ENCODE assay signal across 19 cellular contexts in genomic region chr13:44848956-44849748, GRCh38.
DNase-seq lines count a peak whose midpoint lies in the region; ATAC-seq, FAIRE-seq and TF ChIP-seq lines count a peak whose summit lies in the region.
"Had no signal": no experiment of that assay in that cellular context is flagged by ENCODE, and none has a peak within 500 bp of the region (broad histone marks: within the 10 kb centered on the region; RNA-seq: fewer than 3 reads in every experiment).

No MANE protein-coding gene starts in this region.

- H3K36me3 ChIP-seq in H1 (ENCODE audit: control insufficient read depth in 2 of 4, insufficient read depth in 4 of 4, low read length in 3 of 4) = no peaks in the 10 kb centered on the region
- no peaks in the 10 kb centered on the region for H3K36me3 ChIP-seq in liver (ENCODE audit: control insufficient read depth in 4 of 4, insufficient read depth in 3 of 4, low read depth in 1 of 4, low read length in 3 of 4)

- H3K4me3 ChIP-seq in H1 (ENCODE audit: extremely low read depth in 1 of 4, insufficient read depth in 2 of 4, low read depth in 3 of 4, low read length in 4 of 4) (no peak overlapping the region), liver (ENCODE audit: low read depth in 1 of 3, low read length in 3 of 3) (no peak overlapping the region)
- H3K4me3 ChIP-seq: GM12878 had no signal

- H2BK5ac ChIP-seq in H1 (ENCODE audit: low read depth, low read length) = no peak overlapping the region

- H3K27ac ChIP-seq in H1 (ENCODE audit: low read depth, low read length) (no peak overlapping the region), liver (ENCODE audit: low read depth in 1 of 2, low read length in 2 of 2) (no peak overlapping the region)

- H2BK15ac ChIP-seq in H1 (ENCODE audit: low read length) = no peak overlapping the region

- H3K27me3 ChIP-seq in H1 (replicated peaks in 1 of 4; ENCODE audit: control insufficient read depth in 3 of 4, extremely low read depth in 1 of 4, insufficient read depth in 3 of 4, low read length in 3 of 4) (no peaks in the 10 kb centered on the region), liver (ENCODE audit: control insufficient read depth in 4 of 4, insufficient read depth in 4 of 4, low read length in 3 of 4) (no peaks in the 10 kb centered on the region)

- H2AK5ac ChIP-seq in H1 (ENCODE audit: low read depth, low read length) = no peak overlapping the region

- 90% methylated on average over 12 of the region's 12 CpGs; no CpG with 5 or more reads in 1 of the 2 experiments for WGBS in H1 (ENCODE audit: extremely low coverage in 1 of 2, insufficient coverage in 1 of 2, insufficient read length in 1 of 2, insufficient replicate concordance in 2 of 2, low coverage in 1 of 2, low lambda C conversion rate in 2 of 2, missing lambda C conversion rate in 1 of 2), 2 experiments
- 84% methylated on average over 12 of the region's 12 CpGs for WGBS in liver

- peaks cover 2% of the 10 kb centered on the region; the same call in 1 of the 2 replicates for H3K23me2 ChIP-seq in H1 (ENCODE audit: low read depth, low read length)

- CTCF ChIA-PET in H1 (lab: Charles Lee; ENCODE audit: partially characterized antibody) = no interaction called here

- DNase-seq in DMS 273 (lab: John Stamatoyannopoulos, UW; ENCODE audit: unreplicated experiment) (peak; percentile 2), DMS 273 treated with DMSO at 0.1 percent for 48 hours (lab: John Stamatoyannopoulos, UW) (no peak), H1 (ENCODE audit: low read depth in 1 of 2, low spot score in 2 of 2) (no peak), superior temporal gyrus (ENCODE audit: extremely low spot score) (peak; percentile 59), SIG-M5 treated with dmso at 0.1 percent for 504 hours (lab: John Stamatoyannopoulos, UW; ENCODE audit: unreplicated experiment) (no peak)
- DNase-seq: 8988T; activated T-cell treated with anti-CD3 and anti-CD28 coated beads, Interleukin-2, amount 50 U/mL, for 48 hours; CD4-positive, alpha-beta T cell; HCEC 1CT; KBM-7; mesendoderm; NCI-H1105; NCI-H2227 treated with DMSO at 0.1 percent for 48 hours; SHP77 treated with DMSO at 0.1 percent for 48 hours; stimulated activated CD4-positive, alpha-beta T cell treated with anti-CD3 and anti-CD28 coated beads, Interleukin-12 subunit alpha, Interleukin-12 subunit beta, amount 100 ng/mL, for 4 hours had no signal

- TF ChIP-seq CTCF in H1 (IDR thresholded peaks at IDR 0.05; ENCODE audit: control extremely low read depth in 1 of 3, insufficient read depth in 1 of 3, low read depth in 1 of 3, low read length in 3 of 3) = no peak
- no peak for TF ChIP-seq CTCF in liver (IDR thresholded peaks at IDR 0.05; ENCODE audit: low read depth, low read length, missing input control)

- no peak overlapping the region for H3K14ac ChIP-seq in H1 (ENCODE audit: insufficient read length)

- no peak for TF ChIP-seq POLR2A in H1 (IDR thresholded peaks at IDR 0.05; ENCODE audit: control extremely low read depth in 1 of 2, low read depth in 2 of 2, low read length in 2 of 2)

- POLR2A ChIA-PET in H1 (lab: Charles Lee; ENCODE audit: partially characterized antibody) = interaction anchor here (1.3 kb wide), 1 partner anchor 11 kb away, joined by 3 read pairs; no protein-coding TSS in a partner anchor

- H4K8ac ChIP-seq in H1 (ENCODE audit: extremely low read depth, insufficient read depth, low read length) = no peak overlapping the region

- no peak for TF ChIP-seq EP300 in H1 (IDR thresholded peaks at IDR 0.05; ENCODE audit: borderline replicate concordance in 1 of 2, low read depth in 2 of 2, low read length in 2 of 2)

- FAIRE-seq in H1 (lab: Jason Lieb, UNC) = no peak
- FAIRE-seq: GM12878 had no signal

- H3K79me1 ChIP-seq in H1 (ENCODE audit: low read depth, low read length) = no peaks in the 10 kb centered on the region

- peaks cover 0 to 8% (median 2%) of the 10 kb centered on the region in 4 experiments; a peak in 4 of 7 replicates for H3K4me1 ChIP-seq in H1 (replicated peaks in 1 of 4; ENCODE audit: control insufficient read depth in 3 of 4, insufficient read depth in 4 of 4, low read length in 3 of 4)
- peaks cover 0 to 9% (median 6%) of the 10 kb centered on the region in 4 donors for H3K4me1 ChIP-seq in liver (ENCODE audit: control insufficient read depth in 4 of 4, insufficient read depth in 4 of 4, low read length in 3 of 4)

- TF ChIP-seq RAD21 in H1 (IDR thresholded peaks at IDR 0.05 in 1 of 2, conservative IDR thresholded peaks at IDR 0.05 in 1 of 2; ENCODE audit: low read depth in 2 of 2, low read length in 2 of 2) = no peak
- peak in 1 of 2 donors; percentile 31 for TF ChIP-seq RAD21 in liver (IDR thresholded peaks at IDR 0.05)

- no peak overlapping the region for H3K23ac ChIP-seq in H1 (ENCODE audit: insufficient read length)

- H3K9ac ChIP-seq in H1 (replicated peaks in 1 of 4; ENCODE audit: extremely low read depth in 1 of 4, low read depth in 3 of 4, low read length in 3 of 4) = no peak overlapping the region
- no peak overlapping the region for H3K9ac ChIP-seq in liver (ENCODE audit: low read depth in 1 of 2, low read length in 2 of 2)

- no peak overlapping the region for H3K56ac ChIP-seq in H1 (replicated peaks; ENCODE audit: insufficient read length, low read depth, low read length)

- H3K4ac ChIP-seq in H1 (replicated peaks; ENCODE audit: insufficient read length, low read depth, low read length) = no peak overlapping the region

- no peak overlapping the region for H2BK20ac ChIP-seq in H1 (ENCODE audit: low read length)

- H2BK120ac ChIP-seq in H1 (replicated peaks; ENCODE audit: low read depth, low read length) = no peak overlapping the region

- no peak overlapping the region for H2BK12ac ChIP-seq in H1 (ENCODE audit: low read depth, low read length)

- no peaks in the 10 kb centered on the region for H3K79me2 ChIP-seq in H1 (ENCODE audit: control insufficient read depth in 1 of 2, insufficient read depth in 2 of 2, low read length in 2 of 2)

- H3K9me3 ChIP-seq in H1 (ENCODE audit: insufficient read depth in 2 of 2, low read depth in 1 of 2, low read length in 1 of 2) (no peaks in the 10 kb centered on the region), liver (ENCODE audit: control insufficient read depth in 4 of 4, low read length in 3 of 4) (no peaks in the 10 kb centered on the region)

- no peak overlapping the region for H3K18ac ChIP-seq in H1 (ENCODE audit: extremely low read depth, low read length)

- ATAC-seq in HG02678 (IDR thresholded peaks at IDR 0.05; ENCODE audit: unreplicated experiment) (no peak), HG03175 (IDR thresholded peaks at IDR 0.05; ENCODE audit: unreplicated experiment) (no peak)
- ATAC-seq: GM12878 had no signal

- no peak overlapping the region for H4K5ac ChIP-seq in H1 (ENCODE audit: insufficient read length, low read depth, low read length)

- no peak overlapping the region for H4K91ac ChIP-seq in H1 (replicated peaks; ENCODE audit: insufficient read length, low read length)

- H3K4me2 ChIP-seq in H1 (ENCODE audit: insufficient read depth in 1 of 2, low read depth in 2 of 2, low read length in 2 of 2) = no peak overlapping the region

- H2AFZ ChIP-seq in H1 (ENCODE audit: low read length) = peak overlapping the region; percentile 22; the same call in 1 of the 2 replicates

- H4K20me1 ChIP-seq in H1 (replicated peaks in 1 of 2; ENCODE audit: control insufficient read depth in 1 of 2, insufficient read depth in 2 of 2, low read length in 2 of 2) = no peaks in the 10 kb centered on the region

TF ChIP-seq in H1, 55 proteins besides CTCF, POLR2A, EP300 and RAD21 (continues in another document):
- TF ChIP-seq NANOG (IDR thresholded peaks at IDR 0.05; ENCODE audit: insufficient read depth, low read depth, low read length, poor library complexity, severe bottlenecking) (no peak), BRCA1 (IDR thresholded peaks at IDR 0.05; ENCODE audit: low read depth, low read length) (no peak), CTBP2 (IDR thresholded peaks at IDR 0.05; ENCODE audit: borderline replicate concordance, insufficient read depth, insufficient read length, low read length) (no peak), MAFK (IDR thresholded peaks at IDR 0.05; ENCODE audit: low read depth, low read length) (no peak), SIRT6 (IDR thresholded peaks at IDR 0.05; ENCODE audit: low read length) (no peak), POLR2AphosphoS5 (IDR thresholded peaks at IDR 0.05; ENCODE audit: low read depth, low read length) (no peak), PHF8 (conservative IDR thresholded peaks at IDR 0.05; ENCODE audit: low read depth, low read length) (no peak), SP1 (IDR thresholded peaks at IDR 0.05; ENCODE audit: low read depth, low read length) (no peak), SP2 (IDR thresholded peaks at IDR 0.05; ENCODE audit: low read length) (no peak), FOSL1 (IDR thresholded peaks at IDR 0.05; ENCODE audit: insufficient read depth, low read depth, low read length) (no peak), CHD2 (IDR thresholded peaks at IDR 0.05; ENCODE audit: low read length) (no peak), ATF3 (IDR thresholded peaks at IDR 0.05; ENCODE audit: insufficient read depth, low read depth, low read length) (no peak)

TF ChIP-seq in liver, 16 proteins besides CTCF, POLR2A, EP300 and RAD21:
- TF ChIP-seq GABPA (IDR thresholded peaks at IDR 0.05 in 1 of 2, conservative IDR thresholded peaks at IDR 0.05 in 1 of 2) = no peak
- TF ChIP-seq RXRA (IDR thresholded peaks at IDR 0.05) = peak in 1 of 2 donors; percentile 23
- TF ChIP-seq SP1 (IDR thresholded peaks at IDR 0.05) = peak; percentile 60
- TF ChIP-seq NR2F2 (IDR thresholded peaks at IDR 0.05) = peak; percentile 56

Comparison
In these comparisons a context has a peak if more than half of its experiments do, and no peak if none do; other contexts are left out.
1. DNase-seq: peak in DMS 273 (single experiment) and superior temporal gyrus (single experiment); none in DMS 273 treated with DMSO at 0.1 percent for 48 hours (single experiment), H1 (0 of 2) and SIG-M5 treated with dmso at 0.1 percent for 504 hours (single experiment).